Comparison of ENCODE assay signal across 1 cellular context in the genomic region with DNA sequence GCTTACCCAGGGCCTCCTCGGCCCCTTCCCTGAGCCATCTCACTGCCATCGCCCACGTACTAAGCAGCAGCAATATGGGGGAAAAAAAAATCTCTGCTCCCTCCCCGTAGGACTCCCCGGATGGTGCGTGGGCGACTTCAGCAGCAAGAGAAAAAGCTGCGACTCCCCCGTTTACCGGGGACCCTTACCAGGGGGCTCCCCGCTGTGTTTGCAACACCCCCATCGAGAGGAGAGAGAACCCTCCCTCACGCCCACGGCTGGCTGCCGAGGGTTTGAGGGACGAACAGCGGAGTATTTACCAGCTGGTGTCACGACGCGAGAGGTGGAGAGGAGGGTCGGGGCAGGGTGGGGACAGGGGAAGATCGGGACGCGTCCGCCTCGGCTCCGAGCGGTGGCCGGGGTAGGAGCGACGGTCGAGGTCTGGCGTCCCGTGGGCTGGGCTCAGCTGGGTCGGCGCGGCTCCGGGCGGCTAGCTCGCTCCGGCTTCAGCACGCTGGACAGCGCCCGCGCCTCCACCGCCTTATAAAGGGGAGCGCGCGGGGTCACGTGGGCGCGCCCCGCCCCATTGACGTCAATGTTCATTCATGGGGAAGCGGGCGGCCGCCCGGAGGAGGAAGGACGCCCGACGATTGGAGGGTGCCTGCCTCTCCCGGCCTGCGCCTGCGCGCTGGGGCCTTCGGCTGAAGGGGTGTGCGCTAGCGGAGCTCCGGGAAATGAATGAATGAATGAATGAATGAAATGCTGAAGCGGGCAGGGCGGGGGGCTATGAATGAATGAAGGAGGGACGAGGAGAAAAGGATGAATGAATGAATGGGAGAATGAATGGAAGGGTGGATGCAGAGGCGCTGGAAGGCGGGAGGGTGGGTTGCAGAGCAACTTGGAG.
A peak's percentile ranks its signal among the peaks of the same experiment; 100 is the strongest.
TF ChIP-seq lines count a peak whose summit lies in the region.

A gene (minus strand): TSS at position 495 of the 883 bp plus-strand sequence. CDS start 726 bp downstream, outside the sequence.

TF ChIP-seq in WTC11, 78 proteins besides CTCF, POLR2A, EP300 and RAD21 (continued from another document):
- TF ChIP-seq ESRRA (CRISPR knock-in tag; IDR thresholded peaks at IDR 0.05; ENCODE audit: borderline replicate concordance) (peak; percentile 95), FOXK1 (CRISPR knock-in tag; IDR thresholded peaks at IDR 0.05) (peak; percentile 97), ETV6 (CRISPR knock-in tag; IDR thresholded peaks at IDR 0.05) (peak; percentile 98), NR2C2 (CRISPR knock-in tag; IDR thresholded peaks at IDR 0.05) (peak; percentile 55; the same call in 1 of the 2 replicates), NR3C1 (CRISPR knock-in tag; conservative IDR thresholded peaks at IDR 0.05; ENCODE audit: low read depth) (0 out of 2 replicates have a peak, but pooled peaks have one; percentile 66), MYBL2 (CRISPR knock-in tag; IDR thresholded peaks at IDR 0.05) (peak; percentile 97), ELF4 (CRISPR knock-in tag; IDR thresholded peaks at IDR 0.05; ENCODE audit: low read depth) (peak; percentile 94), ZNF263 (CRISPR knock-in tag; IDR thresholded peaks at IDR 0.05; ENCODE audit: low read depth) (peak; percentile 59; the same call in 1 of the 2 replicates), PRRX2 (CRISPR knock-in tag; IDR thresholded peaks at IDR 0.05) (no peak; the same call in 1 of the 2 replicates), JUN (CRISPR knock-in tag; IDR thresholded peaks at IDR 0.05) (peak; percentile 97; the same call in 1 of the 2 replicates), GABPB1 (CRISPR knock-in tag; IDR thresholded peaks at IDR 0.05) (peak; percentile 80), GRHL2 (CRISPR knock-in tag; IDR thresholded peaks at IDR 0.05; ENCODE audit: insufficient replicate concordance, severe bottlenecking) (no peak)
- TF ChIP-seq, protein P1, sequence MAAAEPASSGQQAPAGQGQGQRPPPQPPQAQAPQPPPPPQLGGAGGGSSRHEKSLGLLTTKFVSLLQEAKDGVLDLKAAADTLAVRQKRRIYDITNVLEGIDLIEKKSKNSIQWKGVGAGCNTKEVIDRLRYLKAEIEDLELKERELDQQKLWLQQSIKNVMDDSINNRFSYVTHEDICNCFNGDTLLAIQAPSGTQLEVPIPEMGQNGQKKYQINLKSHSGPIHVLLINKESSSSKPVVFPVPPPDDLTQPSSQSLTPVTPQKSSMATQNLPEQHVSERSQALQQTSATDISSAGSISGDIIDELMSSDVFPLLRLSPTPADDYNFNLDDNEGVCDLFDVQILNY (CRISPR knock-in tag; IDR thresholded peaks at IDR 0.05), result peak; percentile 87
- TF ChIP-seq, protein P2, sequence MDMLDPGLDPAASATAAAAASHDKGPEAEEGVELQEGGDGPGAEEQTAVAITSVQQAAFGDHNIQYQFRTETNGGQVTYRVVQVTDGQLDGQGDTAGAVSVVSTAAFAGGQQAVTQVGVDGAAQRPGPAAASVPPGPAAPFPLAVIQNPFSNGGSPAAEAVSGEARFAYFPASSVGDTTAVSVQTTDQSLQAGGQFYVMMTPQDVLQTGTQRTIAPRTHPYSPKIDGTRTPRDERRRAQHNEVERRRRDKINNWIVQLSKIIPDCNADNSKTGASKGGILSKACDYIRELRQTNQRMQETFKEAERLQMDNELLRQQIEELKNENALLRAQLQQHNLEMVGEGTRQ (CRISPR knock-in tag; IDR thresholded peaks at IDR 0.05), result peak; percentile 99
- TF ChIP-seq, protein P3, sequence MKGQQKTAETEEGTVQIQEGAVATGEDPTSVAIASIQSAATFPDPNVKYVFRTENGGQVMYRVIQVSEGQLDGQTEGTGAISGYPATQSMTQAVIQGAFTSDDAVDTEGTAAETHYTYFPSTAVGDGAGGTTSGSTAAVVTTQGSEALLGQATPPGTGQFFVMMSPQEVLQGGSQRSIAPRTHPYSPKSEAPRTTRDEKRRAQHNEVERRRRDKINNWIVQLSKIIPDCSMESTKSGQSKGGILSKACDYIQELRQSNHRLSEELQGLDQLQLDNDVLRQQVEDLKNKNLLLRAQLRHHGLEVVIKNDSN (CRISPR knock-in tag; IDR thresholded peaks at IDR 0.05), result peak; percentile 99
- TF ChIP-seq, protein P4, sequence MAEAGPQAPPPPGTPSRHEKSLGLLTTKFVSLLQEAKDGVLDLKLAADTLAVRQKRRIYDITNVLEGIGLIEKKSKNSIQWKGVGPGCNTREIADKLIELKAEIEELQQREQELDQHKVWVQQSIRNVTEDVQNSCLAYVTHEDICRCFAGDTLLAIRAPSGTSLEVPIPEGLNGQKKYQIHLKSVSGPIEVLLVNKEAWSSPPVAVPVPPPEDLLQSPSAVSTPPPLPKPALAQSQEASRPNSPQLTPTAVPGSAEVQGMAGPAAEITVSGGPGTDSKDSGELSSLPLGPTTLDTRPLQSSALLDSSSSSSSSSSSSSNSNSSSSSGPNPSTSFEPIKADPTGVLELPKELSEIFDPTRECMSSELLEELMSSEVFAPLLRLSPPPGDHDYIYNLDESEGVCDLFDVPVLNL (CRISPR knock-in tag; IDR thresholded peaks at IDR 0.05; ENCODE audit: borderline replicate concordance, low read depth), result peak; percentile 91
- TF ChIP-seq, protein P5, sequence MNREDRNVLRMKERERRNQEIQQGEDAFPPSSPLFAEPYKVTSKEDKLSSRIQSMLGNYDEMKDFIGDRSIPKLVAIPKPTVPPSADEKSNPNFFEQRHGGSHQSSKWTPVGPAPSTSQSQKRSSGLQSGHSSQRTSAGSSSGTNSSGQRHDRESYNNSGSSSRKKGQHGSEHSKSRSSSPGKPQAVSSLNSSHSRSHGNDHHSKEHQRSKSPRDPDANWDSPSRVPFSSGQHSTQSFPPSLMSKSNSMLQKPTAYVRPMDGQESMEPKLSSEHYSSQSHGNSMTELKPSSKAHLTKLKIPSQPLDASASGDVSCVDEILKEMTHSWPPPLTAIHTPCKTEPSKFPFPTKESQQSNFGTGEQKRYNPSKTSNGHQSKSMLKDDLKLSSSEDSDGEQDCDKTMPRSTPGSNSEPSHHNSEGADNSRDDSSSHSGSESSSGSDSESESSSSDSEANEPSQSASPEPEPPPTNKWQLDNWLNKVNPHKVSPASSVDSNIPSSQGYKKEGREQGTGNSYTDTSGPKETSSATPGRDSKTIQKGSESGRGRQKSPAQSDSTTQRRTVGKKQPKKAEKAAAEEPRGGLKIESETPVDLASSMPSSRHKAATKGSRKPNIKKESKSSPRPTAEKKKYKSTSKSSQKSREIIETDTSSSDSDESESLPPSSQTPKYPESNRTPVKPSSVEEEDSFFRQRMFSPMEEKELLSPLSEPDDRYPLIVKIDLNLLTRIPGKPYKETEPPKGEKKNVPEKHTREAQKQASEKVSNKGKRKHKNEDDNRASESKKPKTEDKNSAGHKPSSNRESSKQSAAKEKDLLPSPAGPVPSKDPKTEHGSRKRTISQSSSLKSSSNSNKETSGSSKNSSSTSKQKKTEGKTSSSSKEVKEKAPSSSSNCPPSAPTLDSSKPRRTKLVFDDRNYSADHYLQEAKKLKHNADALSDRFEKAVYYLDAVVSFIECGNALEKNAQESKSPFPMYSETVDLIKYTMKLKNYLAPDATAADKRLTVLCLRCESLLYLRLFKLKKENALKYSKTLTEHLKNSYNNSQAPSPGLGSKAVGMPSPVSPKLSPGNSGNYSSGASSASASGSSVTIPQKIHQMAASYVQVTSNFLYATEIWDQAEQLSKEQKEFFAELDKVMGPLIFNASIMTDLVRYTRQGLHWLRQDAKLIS (CRISPR knock-in tag; IDR thresholded peaks at IDR 0.05; ENCODE audit: borderline replicate concordance), result peak; percentile 90; the same call in 1 of the 2 replicates
- TF ChIP-seq, protein P6, sequence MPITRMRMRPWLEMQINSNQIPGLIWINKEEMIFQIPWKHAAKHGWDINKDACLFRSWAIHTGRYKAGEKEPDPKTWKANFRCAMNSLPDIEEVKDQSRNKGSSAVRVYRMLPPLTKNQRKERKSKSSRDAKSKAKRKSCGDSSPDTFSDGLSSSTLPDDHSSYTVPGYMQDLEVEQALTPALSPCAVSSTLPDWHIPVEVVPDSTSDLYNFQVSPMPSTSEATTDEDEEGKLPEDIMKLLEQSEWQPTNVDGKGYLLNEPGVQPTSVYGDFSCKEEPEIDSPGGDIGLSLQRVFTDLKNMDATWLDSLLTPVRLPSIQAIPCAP (CRISPR knock-in tag; IDR thresholded peaks at IDR 0.05), result peak; percentile 95
TF ChIP-seq in WTC11: peak in this region for 48.
